Comparison of ENCODE assay signal across 19 cellular contexts in the genomic region with DNA sequence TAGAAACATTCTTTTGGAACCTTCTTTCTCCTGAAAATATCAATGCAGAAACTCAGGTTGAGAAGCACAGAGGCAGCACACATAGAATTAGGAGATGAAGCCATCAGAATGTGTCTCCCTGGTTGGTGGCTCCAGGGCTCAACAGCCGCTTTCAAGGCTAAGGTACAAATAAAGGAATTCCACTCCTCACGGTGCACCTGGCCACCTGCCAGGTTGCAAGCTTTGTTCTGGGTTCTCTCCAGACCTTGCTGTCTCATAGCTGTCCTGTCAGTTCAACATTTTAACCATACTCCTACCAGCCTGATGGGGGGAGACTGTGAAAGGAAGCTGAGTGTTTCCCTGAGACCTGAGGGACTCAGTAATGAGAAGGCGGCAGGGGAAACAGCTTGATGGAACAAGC.
DNase-seq lines count a peak whose midpoint lies in the region; ATAC-seq and TF ChIP-seq lines count a peak whose summit lies in the region.
"Had no signal": no experiment of that assay in that cellular context is flagged by ENCODE, and none has a peak within 500 bp of the region (broad histone marks: within the 10 kb centered on the region; RNA-seq: fewer than 3 reads in every experiment).

No MANE protein-coding gene starts in this region.

- no peaks in the 10 kb centered on the region for H3K4me1 Mint-ChIP-seq in CD4-positive, alpha-beta memory T cell

- H3K4me3 ChIP-seq in RWPE2 (ENCODE audit: severe bottlenecking) = no peak overlapping the region
- no peak overlapping the region for H3K4me3 ChIP-seq in CD4-positive, alpha-beta memory T cell (ENCODE audit: low read length in 2 of 2)
- H3K4me3 ChIP-seq: PC-9, SJSA1 had no signal

- intact Hi-C loops in CD4-positive, alpha-beta memory T cell (cut with micrococcal nuclease) = no loop called here

- H3K4me1 ChIP-seq in RWPE2 (ENCODE audit: insufficient read depth, poor library complexity, severe bottlenecking) = no peaks in the 10 kb centered on the region
- no peaks in the 10 kb centered on the region for H3K4me1 ChIP-seq in foreskin keratinocyte
- no peaks in the 10 kb centered on the region for H3K4me1 ChIP-seq in CD4-positive, alpha-beta memory T cell (ENCODE audit: insufficient read depth, low read length)
- H3K4me1 ChIP-seq: SJSA1 had no signal

- H3K9me3 Mint-ChIP-seq in CD4-positive, alpha-beta memory T cell = no peaks in the 10 kb centered on the region

- H3K27me3 Mint-ChIP-seq in CD4-positive, alpha-beta memory T cell = peaks cover 6 to 13% of the 10 kb centered on the region in 2 donors

- CTCF ChIA-PET in CD4-positive, alpha-beta memory T cell (lab: Charles Lee; ENCODE audit: partially characterized antibody) = no interaction called here

- H3K27ac ChIP-seq in RWPE2 (ENCODE audit: poor library complexity, severe bottlenecking) = no peak overlapping the region
- H3K27ac ChIP-seq in foreskin keratinocyte = no peak overlapping the region
- H3K27ac ChIP-seq in CD4-positive, alpha-beta memory T cell (ENCODE audit: low read depth, low read length) = no peak overlapping the region
- H3K27ac ChIP-seq: PC-9, SJSA1 had no signal

- H3K36me3 Mint-ChIP-seq in CD4-positive, alpha-beta memory T cell = no peaks in the 10 kb centered on the region

- H3K27ac Mint-ChIP-seq in CD4-positive, alpha-beta memory T cell = no peak overlapping the region

- H3K36me3 ChIP-seq in RWPE2 (ENCODE audit: low read depth) = no peaks in the 10 kb centered on the region
- H3K36me3 ChIP-seq in CD4-positive, alpha-beta memory T cell (ENCODE audit: insufficient read depth, low read length) = no peaks in the 10 kb centered on the region
- H3K36me3 ChIP-seq: SJSA1 had no signal

- peak; percentile 48; the same call in 2 of the 3 replicates for ATAC-seq in RWPE2 (ENCODE audit: low read depth)
- ATAC-seq in foreskin keratinocyte = peak; percentile 21

- no peak for TF ChIP-seq CTCF in RWPE2 (IDR thresholded peaks at IDR 0.05; ENCODE audit: poor library complexity, severe bottlenecking)
- no peak for TF ChIP-seq CTCF in foreskin keratinocyte (conservative IDR thresholded peaks at IDR 0.05)

- H3K4me3 Mint-ChIP-seq in CD4-positive, alpha-beta memory T cell = no peak overlapping the region

- POLR2A ChIA-PET in CD4-positive, alpha-beta memory T cell (lab: Charles Lee; ENCODE audit: partially characterized antibody) = no interaction called here

- H3K27me3 ChIP-seq in RWPE2 (ENCODE audit: insufficient read depth, poor library complexity, severe bottlenecking) = no peaks in the 10 kb centered on the region
- no peaks in the 10 kb centered on the region for H3K27me3 ChIP-seq in foreskin keratinocyte
- no peaks in the 10 kb centered on the region for H3K27me3 ChIP-seq in CD4-positive, alpha-beta memory T cell (ENCODE audit: insufficient read depth, low read length)

- H3K9me3 ChIP-seq in RWPE2 (ENCODE audit: severe bottlenecking) = no peaks in the 10 kb centered on the region
- no peaks in the 10 kb centered on the region for H3K9me3 ChIP-seq in CD4-positive, alpha-beta memory T cell (ENCODE audit: control insufficient read depth in 1 of 2, low read length in 2 of 2)
- H3K9me3 ChIP-seq: SJSA1 had no signal

- DNase-seq in ELF-1 (ENCODE audit: low read depth, low spot score) (peak; percentile 42), HT1080 (ENCODE audit: low read depth) (peak; percentile 18), RWPE2 (ENCODE audit: low spot score) (no peak), foreskin keratinocyte (peak in 1 of 2 donors; percentile 23), dermis blood vessel endothelial cell (no peak)
- DNase-seq in CD4-positive, alpha-beta memory T cell = no peak
- no peak for DNase-seq in activated CD4-positive, alpha-beta T cell treated with anti-CD3 and anti-CD28 coated beads for 48 hours
- DNase-seq: ACHN, AML-193, Calu3, DMS79, Kasumi-1, NCI-H146, NCI-H2081 treated with DMSO at 0.1 percent for 48 hours, NCI-H446, NCI-H774, SW 1271 had no signal

Comparison
In these comparisons a context has a peak if more than half of its experiments do, and no peak if none do; other contexts are left out.
1. DNase-seq: peak in ELF-1 (single experiment) and HT1080 (single experiment); none in RWPE2 (single experiment), dermis blood vessel endothelial cell (single experiment), CD4-positive, alpha-beta memory T cell (0 of 5) and activated CD4-positive, alpha-beta T cell treated with anti-CD3 and anti-CD28 coated beads for 48 hours (single experiment).